In genomic region chr17:1006054-1006453, GRCh38 we compare ENCODE assay signal across 9 cellular contexts. TPM values are rescaled to one million over a fixed set of nuclear protein-coding genes. Genes with fewer than 3 reads are reported as not detected.
DNase-seq lines count a peak whose midpoint lies in the region; ATAC-seq, FAIRE-seq and TF ChIP-seq lines count a peak whose summit lies in the region.
"Had no signal": no experiment of that assay in that cellular context is flagged by ENCODE, and none has a peak within 500 bp of the region (broad histone marks: within the 10 kb centered on the region; RNA-seq: fewer than 3 reads in every experiment).

No MANE protein-coding gene starts in this region.

- intact Hi-C loops in body of pancreas (cut with DNase I): no loop called here

- H3K4me3 ChIP-seq in body of pancreas (no peak overlapping the region), stomach smooth muscle (ENCODE audit: low read length in 2 of 2) (peak overlapping the region in 1 of 2 donors; percentile 49)

- H3K27me3 ChIP-seq in body of pancreas: no peaks in the 10 kb centered on the region
- H3K27me3 ChIP-seq in stomach smooth muscle (ENCODE audit: control insufficient read depth in 1 of 2, insufficient read depth in 2 of 2, low read length in 2 of 2): no peaks in the 10 kb centered on the region

- DNase-seq in NCI-H2029 (lab: John Stamatoyannopoulos, UW) (peak; percentile 18), body of pancreas (peak; percentile 58 to 77 (median 66)), left kidney (ENCODE audit: low read depth, low spot score) (peak; percentile 24), NCI-H82 treated with DMSO at 0.1 percent for 48 hours (lab: John Stamatoyannopoulos, UW; ENCODE audit: unreplicated experiment) (no peak), HTR-8/SVneo (ENCODE audit: insufficient read length, low spot score) (no peak), NCI-H2171 (lab: John Stamatoyannopoulos, UW) (no peak)
- no peak for DNase-seq in activated naive CD4-positive, alpha-beta T cell treated with anti-CD3 and anti-CD28 coated beads, Interleukin-2, amount 50 U/mL, for 16 hours
- DNase-seq: SIG-M5 had no signal

- H3K9me3 ChIP-seq in body of pancreas (no peaks in the 10 kb centered on the region), stomach smooth muscle (ENCODE audit: control insufficient read depth in 2 of 2, low read length in 2 of 2) (no peaks in the 10 kb centered on the region)

- WGBS in body of pancreas, 2 donors: 38% methylated on average over 16 of the region's 16 CpGs; no CpG with 5 or more reads in 1 of the 2 donors

- TF ChIP-seq POLR2A in body of pancreas (IDR thresholded peaks at IDR 0.05): no peak

- no peak for TF ChIP-seq CTCF in body of pancreas (IDR thresholded peaks at IDR 0.05)

- H3K9ac ChIP-seq in stomach smooth muscle (ENCODE audit: low read length in 2 of 2): peak overlapping the region; percentile 5 to 29

- H3K4me1 ChIP-seq in body of pancreas: peaks cover 30% of the 10 kb centered on the region
- H3K4me1 ChIP-seq in stomach smooth muscle (ENCODE audit: control insufficient read depth, insufficient read depth, low read length): peaks cover 80% of the 10 kb centered on the region

- ATAC-seq in body of pancreas: peak; percentile 57

- H3K27ac ChIP-seq in body of pancreas (peak overlapping the region; percentile 73 to 86 (median 84)), stomach smooth muscle (ENCODE audit: low read length) (peak overlapping the region; percentile 77)

- H3K36me3 ChIP-seq in body of pancreas (replicated peaks in 1 of 2; ENCODE audit: insufficient read depth in 1 of 2, low read depth in 2 of 2) (no peaks in the 10 kb centered on the region), stomach smooth muscle (ENCODE audit: control insufficient read depth in 2 of 2, insufficient read depth in 2 of 2, low read length in 2 of 2) (peaks cover 34 to 52% of the 10 kb centered on the region in 2 donors)

- no peak for FAIRE-seq in HTR-8/SVneo (lab: Jason Lieb, UNC)

RNA-seq across cellular contexts. Expression of gene TIMM22, which starts 9.1 kb away (rescaled TPM):
- 1 to 10 TPM; 4.3 to 9.3 TPM for total RNA-seq in body of pancreas

RNA-seq across cellular contexts. Expression of gene NXN, which starts 26.5 kb away (rescaled TPM):
- total RNA-seq in body of pancreas: 10 to 100 TPM; 24.4 TPM

Comparison
In these comparisons a context has a peak if more than half of its experiments do, and no peak if none do; other contexts are left out.
1. DNase-seq: peak in NCI-H2029 (single experiment), body of pancreas (4 of 4) and left kidney (single experiment); none in NCI-H82 treated with DMSO at 0.1 percent for 48 hours (single experiment), activated naive CD4-positive, alpha-beta T cell treated with anti-CD3 and anti-CD28 coated beads, Interleukin-2, amount 50 U/mL, for 16 hours (single experiment), HTR-8/SVneo (single experiment) and NCI-H2171 (single experiment).